ENCODE assay signal across 8 cellular contexts in the genomic region with DNA sequence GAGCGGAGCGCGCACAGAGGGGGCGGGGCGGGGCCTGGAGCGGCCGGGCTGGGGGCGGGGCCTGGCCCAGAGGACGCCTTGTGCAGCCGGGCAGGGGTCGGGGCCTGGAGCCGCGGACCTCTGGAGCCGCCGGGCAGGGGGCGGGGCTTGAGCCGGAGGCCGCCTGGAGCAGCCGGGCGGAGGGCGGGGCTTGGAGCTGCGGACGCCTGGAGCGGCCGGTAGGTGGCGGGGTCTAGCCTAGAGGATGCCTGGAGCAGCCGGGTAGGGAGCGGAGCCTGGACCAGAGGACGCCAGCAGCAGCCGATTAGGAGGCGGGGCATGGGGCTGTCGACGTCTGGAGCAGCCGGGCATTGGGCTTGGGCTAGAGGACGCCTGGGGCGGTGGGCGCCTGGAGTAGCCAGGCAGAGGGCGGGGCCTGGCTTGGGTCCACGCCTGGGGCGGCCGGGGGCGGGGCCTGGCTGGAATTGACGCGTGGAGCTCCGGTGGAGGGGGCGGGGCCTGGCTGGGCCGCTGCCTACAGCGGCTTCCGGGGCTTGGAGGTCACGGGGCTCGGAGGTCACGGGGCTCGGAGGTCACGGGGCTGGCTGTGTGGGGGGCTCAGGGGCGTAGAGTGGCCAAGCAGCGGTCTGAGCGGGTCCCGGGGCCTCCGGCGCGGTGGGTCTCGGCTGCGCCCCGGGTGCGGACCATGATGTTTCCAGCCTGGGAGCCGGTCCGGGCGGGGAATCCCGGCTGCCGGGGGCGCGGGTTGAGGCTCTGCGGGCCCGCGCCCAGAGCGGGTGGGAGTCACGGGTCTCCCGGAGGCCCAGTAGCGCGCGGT. TPM values are rescaled to one million over a fixed set of nuclear protein-coding genes. Genes with fewer than 3 reads are reported as not detected.
DNase-seq lines count a peak whose midpoint lies in the region; ATAC-seq and TF ChIP-seq lines count a peak whose summit lies in the region.

TSS of gene ANKRD10 (minus strand) at position 13 of the 817 bp plus-strand sequence. CDS start 135 bp downstream, outside the sequence.

- intact Hi-C loops in T-helper 2 cell treated with Interferon-gamma antibody and Interleukin-4, amounts not matched to agents 100 ng/mL and 5 ng/mL, for 36 hours (cut with micrococcal nuclease), result loop anchor here (1.0 to 10.0 kb wide), 6 partner anchors 50 to 354 kb away; partner anchors contain the start of genes NAXD and RAB20
- intact Hi-C loops in right cardiac atrium (cut with DNase I) (loop anchor here in 1 of 4 donors (10.0 kb wide), 2 partner anchors 240 to 300 kb away; no protein-coding TSS in a partner anchor), vagina (cut with DNase I) (loop anchor here (2.0 to 10.0 kb wide), 3 partner anchors 92 to 310 kb away; no protein-coding TSS in a partner anchor)

- H3K4me3 ChIP-seq in right cardiac atrium (ENCODE audit: low read length), result peak within 1 kb of the TSS; percentile 70
- peak within 1 kb of the TSS; percentile 77 to 89 for H3K4me3 ChIP-seq in vagina

- no peaks in the 10 kb centered on the region for H3K9me3 ChIP-seq in right cardiac atrium (ENCODE audit: control insufficient read depth, low read length)
- no peaks in the 10 kb centered on the region for H3K9me3 ChIP-seq in vagina

- peak; percentile 74 to 92 (median 92) for TF ChIP-seq CTCF in vagina (IDR thresholded peaks at IDR 0.05)

- WGBS in right cardiac atrium, result under 1% methylated on average over 81 of the region's 81 CpGs

- DNase-seq in NCI-H187 treated with DMSO at 0.1 percent for 48 hours (lab: John Stamatoyannopoulos, UW) (peak; percentile 96), anterior cingulate cortex (lab: John Stamatoyannopoulos, UW) (peak; percentile 85 to 100 (median 98)), right cardiac atrium (peak; percentile 99 to 100 (median 100)), putamen (ENCODE audit: low spot score) (peak; percentile 98), vagina (ENCODE audit: extremely low spot score in 2 of 2) (peak; percentile 97 to 99)

- no peaks in the 10 kb centered on the region for H3K36me3 ChIP-seq in vagina

- no peak for TF ChIP-seq POLR2A in vagina (IDR thresholded peaks at IDR 0.05)

- H3K27me3 ChIP-seq in right cardiac atrium (ENCODE audit: control insufficient read depth, insufficient read depth) (no peaks in the 10 kb centered on the region), vagina (no peaks in the 10 kb centered on the region)

- ATAC-seq in GM18502 (IDR thresholded peaks at IDR 0.05; ENCODE audit: poor library complexity, unreplicated experiment), result peak; percentile 82
- peak; percentile 83 for ATAC-seq in HG02970 (IDR thresholded peaks at IDR 0.05; ENCODE audit: low FRiP score, unreplicated experiment)
- peak; percentile 96 for ATAC-seq in right cardiac atrium

- H3K27ac ChIP-seq in right cardiac atrium (ENCODE audit: low read length) (peak within 1 kb of the TSS; percentile 97), vagina (peak within 1 kb of the TSS; percentile 97)

- H3K4me1 ChIP-seq in right cardiac atrium (ENCODE audit: control insufficient read depth, insufficient read depth, low read length), result peaks cover 9% of the 10 kb centered on the region
- H3K4me1 ChIP-seq in vagina, result peaks cover 48% of the 10 kb centered on the region

RNA-seq across cellular contexts. Expression of gene ANKRD10, which starts in this region (rescaled TPM):
- 124 and 126 TPM in 2 replicates for total RNA-seq in T-helper 2 cell treated with Interferon-gamma antibody and Interleukin-4, amounts not matched to agents 100 ng/mL and 5 ng/mL, for 36 hours
- total RNA-seq in right cardiac atrium, result 10 to 100 TPM; 56.5 to 90.9 (median 61.6) TPM
- polyA plus RNA-seq in right cardiac atrium, result 41.1 TPM
- 114 TPM for total RNA-seq in vagina

Comparison
In these comparisons a context has a peak if more than half of its experiments do, and no peak if none do; other contexts are left out.
1. Peak in every context shown above with its lines: DNase-seq, ATAC-seq, H3K4me3 ChIP-seq and H3K27ac ChIP-seq.